8 cellular contexts compared by ENCODE assay signal in the genomic region with DNA sequence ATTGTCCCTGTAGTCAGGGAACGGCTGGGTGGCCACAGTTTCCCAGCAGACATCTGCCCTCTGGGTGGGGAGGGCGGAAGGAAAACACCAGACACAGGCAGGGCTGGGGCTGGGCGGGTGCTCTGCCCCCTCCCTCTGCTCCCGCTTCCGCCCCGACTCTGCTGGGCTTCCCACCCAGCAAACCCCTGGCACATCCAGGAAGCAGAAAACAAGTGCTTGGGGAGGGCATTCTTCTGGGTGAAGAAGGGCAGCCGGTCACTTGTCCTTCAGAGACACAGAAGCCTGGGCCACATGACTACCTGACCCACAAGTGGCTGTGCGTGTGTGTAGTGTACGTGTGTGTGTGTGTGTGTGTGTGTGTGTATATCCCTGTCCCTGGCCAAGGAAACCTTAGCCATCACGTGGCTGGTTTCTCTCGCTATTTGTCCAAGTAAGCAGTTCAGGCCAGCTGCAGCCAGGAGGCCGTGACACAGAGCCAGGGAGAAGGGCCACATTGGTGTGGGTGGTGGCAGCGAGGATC.
A peak's percentile ranks its signal among the peaks of the same experiment; 100 is the strongest.
DNase-seq lines count a peak whose midpoint lies in the region; ATAC-seq and TF ChIP-seq lines count a peak whose summit lies in the region.

No MANE protein-coding gene starts in this region.

- H3K4me3 ChIP-seq in endodermal cell (ENCODE audit: low read length) (no peak overlapping the region), uterus (no peak overlapping the region)

- intact Hi-C loops in uterus (cut with DNase I; ENCODE audit: low total_unique reads), result no loop called here

- H3K27me3 ChIP-seq in endodermal cell (ENCODE audit: control insufficient read depth, insufficient read depth, low read length, poor library complexity, severe bottlenecking) (no peaks in the 10 kb centered on the region), uterus (no peaks in the 10 kb centered on the region)

- DNase-seq in activated naive CD4-positive, alpha-beta T cell treated with Interleukin-2 at 50 U/mL for 16 hours, result peak; percentile 9
- no peak for DNase-seq in activated naive CD4-positive, alpha-beta T cell treated with anti-CD3 and anti-CD28 coated beads, Interleukin-2, amount 50 U/mL, for 16 hours
- DNase-seq in endodermal cell (no peak), uterus (peak in 1 of 2 donors; percentile 80), retina (no peak)
- DNase-seq in natural killer cell treated with Interleukin-12 subunit alpha and Interleukin-12 subunit beta and Interleukin-15 and Interleukin-18, amount 100 ng/mL, for 72 hours (ENCODE audit: low spot score), result peak; percentile 65

- H3K9me3 Mint-ChIP-seq in endodermal cell, result no peaks in the 10 kb centered on the region
- H3K9me3 Mint-ChIP-seq in natural killer cell treated with Interleukin-12 subunit alpha and Interleukin-12 subunit beta and Interleukin-15 and Interleukin-18, amount 100 ng/mL, for 72 hours, result no peaks in the 10 kb centered on the region

- H3K9ac ChIP-seq in endodermal cell (ENCODE audit: extremely low read depth, low read length, poor library complexity, severe bottlenecking), result no peak overlapping the region

- TF ChIP-seq CTCF in endodermal cell (conservative IDR thresholded peaks at IDR 0.05), result no peak
- peak in 3 of 4 experiments; percentile 23 to 41 (median 33) for TF ChIP-seq CTCF in uterus (IDR thresholded peaks at IDR 0.05)

- H3K27me3 Mint-ChIP-seq in endodermal cell (ENCODE audit: insufficient read depth), result no peaks in the 10 kb centered on the region
- no peaks in the 10 kb centered on the region for H3K27me3 Mint-ChIP-seq in natural killer cell treated with Interleukin-12 subunit alpha and Interleukin-12 subunit beta and Interleukin-15 and Interleukin-18, amount 100 ng/mL, for 72 hours

- peak in 1 of 2 donors; percentile 26 for ATAC-seq in natural killer cell treated with Interleukin-12 subunit alpha and Interleukin-12 subunit beta and Interleukin-15 and Interleukin-18, amount 100 ng/mL, for 72 hours
- no peak for ATAC-seq in GM19455 (IDR thresholded peaks at IDR 0.05; ENCODE audit: unreplicated experiment)
- no peak for ATAC-seq in HG03095 (IDR thresholded peaks at IDR 0.05; ENCODE audit: unreplicated experiment)

- peaks cover 17% of the 10 kb centered on the region for H3K36me3 ChIP-seq in endodermal cell (ENCODE audit: control insufficient read depth, insufficient read depth, low read length)
- no peaks in the 10 kb centered on the region for H3K36me3 ChIP-seq in uterus

- H3K4me1 Mint-ChIP-seq in endodermal cell, result peaks cover 25% of the 10 kb centered on the region
- peaks cover 32 to 56% of the 10 kb centered on the region in 2 donors for H3K4me1 Mint-ChIP-seq in natural killer cell treated with Interleukin-12 subunit alpha and Interleukin-12 subunit beta and Interleukin-15 and Interleukin-18, amount 100 ng/mL, for 72 hours (ENCODE audit: low read depth in 2 of 2)

- H3K27ac ChIP-seq in endodermal cell (ENCODE audit: low read depth, low read length) (no peak overlapping the region), uterus (peak overlapping the region; percentile 93 to 94)

- H3K4me1 ChIP-seq in endodermal cell (ENCODE audit: control insufficient read depth, insufficient read depth, low read length) (peaks cover 15% of the 10 kb centered on the region), uterus (peaks cover 23 to 56% of the 10 kb centered on the region in 2 donors)

- no peaks in the 10 kb centered on the region for H3K9me3 ChIP-seq in endodermal cell (ENCODE audit: control insufficient read depth, low read length)
- no peaks in the 10 kb centered on the region for H3K9me3 ChIP-seq in uterus

- TF ChIP-seq POLR2A in uterus (IDR thresholded peaks at IDR 0.05), result no peak

- H3K36me3 Mint-ChIP-seq in endodermal cell (ENCODE audit: low read depth), result peaks cover 24% of the 10 kb centered on the region
- H3K36me3 Mint-ChIP-seq in natural killer cell treated with Interleukin-12 subunit alpha and Interleukin-12 subunit beta and Interleukin-15 and Interleukin-18, amount 100 ng/mL, for 72 hours, result no peaks in the 10 kb centered on the region

- H3K4me3 Mint-ChIP-seq in endodermal cell, result no peak overlapping the region
- no peak overlapping the region for H3K4me3 Mint-ChIP-seq in natural killer cell treated with Interleukin-12 subunit alpha and Interleukin-12 subunit beta and Interleukin-15 and Interleukin-18, amount 100 ng/mL, for 72 hours

- peak overlapping the region; percentile 55 for H3K27ac Mint-ChIP-seq in endodermal cell
- peak overlapping the region; percentile 64 to 86 for H3K27ac Mint-ChIP-seq in natural killer cell treated with Interleukin-12 subunit alpha and Interleukin-12 subunit beta and Interleukin-15 and Interleukin-18, amount 100 ng/mL, for 72 hours

- WGBS in endodermal cell (ENCODE audit: insufficient coverage in 1 of 2, insufficient read length in 1 of 2), 2 experiments, result 90 to 100% methylated on average over 1 to 13 of the region's 13 CpGs

Comparison
In these comparisons a context has a peak if more than half of its experiments do, and no peak if none do; other contexts are left out.
1. DNase-seq: peak in activated naive CD4-positive, alpha-beta T cell treated with Interleukin-2 at 50 U/mL for 16 hours (single experiment) and natural killer cell treated with Interleukin-12 subunit alpha and Interleukin-12 subunit beta and Interleukin-15 and Interleukin-18, amount 100 ng/mL, for 72 hours (single experiment); none in activated naive CD4-positive, alpha-beta T cell treated with anti-CD3 and anti-CD28 coated beads, Interleukin-2, amount 50 U/mL, for 16 hours (single experiment), endodermal cell (single experiment) and retina (single experiment).